7 cellular contexts compared by ENCODE assay signal in genomic region chr6:167827062-167827587, GRCh38. TPM values are rescaled to one million over a fixed set of nuclear protein-coding genes. Genes with fewer than 3 reads are reported as not detected.
DNase-seq lines count a peak whose midpoint lies in the region; ATAC-seq, FAIRE-seq and TF ChIP-seq lines count a peak whose summit lies in the region.

No MANE protein-coding gene starts in this region.

- peaks cover 3% of the 10 kb centered on the region for H3K36me3 Mint-ChIP-seq in activated T-cell treated with anti-CD3 and anti-CD28 coated beads, Interleukin-2, amount 50 U/mL, for 24 hours (ENCODE audit: low read depth)

- H3K4me3 ChIP-seq in iPS-15b (ENCODE audit: low read depth, low read length) (peak overlapping the region; percentile 37), stomach (peak overlapping the region; percentile 68 to 88 (median 80))

- DNase-seq in GM12891 (ENCODE audit: insufficient read length, low spot score), result peak; percentile 49
- DNase-seq in activated T-cell treated with anti-CD3 and anti-CD28 coated beads, Interleukin-2, amount 50 U/mL, for 24 hours, result peak; percentile 56
- peak; percentile 44 for DNase-seq in stomach
- DNase-seq in H4 (ENCODE audit: low spot score), result no peak

- H3K27me3 ChIP-seq in iPS-15b (ENCODE audit: control insufficient read depth, insufficient read depth, low read length) (no peaks in the 10 kb centered on the region), stomach (peaks cover 0 to 13% (median 0%) of the 10 kb centered on the region in 3 donors)

- ATAC-seq in GM21360 (IDR thresholded peaks at IDR 0.05; ENCODE audit: unreplicated experiment), result peak; percentile 39
- peak; percentile 23 for ATAC-seq in HG03460 (IDR thresholded peaks at IDR 0.05; ENCODE audit: unreplicated experiment)

- H3K27me3 Mint-ChIP-seq in activated T-cell treated with anti-CD3 and anti-CD28 coated beads, Interleukin-2, amount 50 U/mL, for 24 hours, result peaks cover 77% of the 10 kb centered on the region

- FAIRE-seq in GM12891 (lab: Jason Lieb, UNC), result no peak

- 0 to 1% (median 0%) methylated on average over 11 to 74 of the region's 77 CpGs for WGBS in stomach, 5 donors

- peaks cover 36% of the 10 kb centered on the region for H3K4me1 Mint-ChIP-seq in activated T-cell treated with anti-CD3 and anti-CD28 coated beads, Interleukin-2, amount 50 U/mL, for 24 hours (ENCODE audit: low read depth)

- TF ChIP-seq CTCF in stomach (IDR thresholded peaks at IDR 0.05), result no peak

- H3K36me3 ChIP-seq in iPS-15b (ENCODE audit: control insufficient read depth, insufficient read depth, low read length) (no peaks in the 10 kb centered on the region), stomach (no peaks in the 10 kb centered on the region)

- peak overlapping the region; percentile 85 to 91 (median 88) for H3K27ac ChIP-seq in stomach

- H3K27ac Mint-ChIP-seq in activated T-cell treated with anti-CD3 and anti-CD28 coated beads, Interleukin-2, amount 50 U/mL, for 24 hours, result no peak overlapping the region

- H3K9me3 ChIP-seq in iPS-15b (ENCODE audit: control insufficient read depth, insufficient read depth, low read length), result no peaks in the 10 kb centered on the region
- H3K9me3 ChIP-seq in stomach, result no peaks in the 10 kb centered on the region

- no peak for TF ChIP-seq POLR2A in GM12891 (IDR thresholded peaks at IDR 0.05; ENCODE audit: low read depth, low read length)
- TF ChIP-seq POLR2A in stomach (IDR thresholded peaks at IDR 0.05), result no peak

- H3K9ac ChIP-seq in iPS-15b (ENCODE audit: low read depth, low read length), result no peak overlapping the region

- peak overlapping the region; percentile 80 for H3K4me3 Mint-ChIP-seq in activated T-cell treated with anti-CD3 and anti-CD28 coated beads, Interleukin-2, amount 50 U/mL, for 24 hours

- intact Hi-C loops in stomach (cut with DNase I; ENCODE audit: low total_unique reads), result no loop called here

- TF ChIP-seq EP300 in stomach (IDR thresholded peaks at IDR 0.05), result no peak

- peaks cover 15% of the 10 kb centered on the region for H3K4me1 ChIP-seq in iPS-15b (ENCODE audit: control insufficient read depth, insufficient read depth, low read length)
- H3K4me1 ChIP-seq in stomach, result peaks cover 8 to 64% (median 41%) of the 10 kb centered on the region in 4 donors

- no peaks in the 10 kb centered on the region for H3K9me3 Mint-ChIP-seq in activated T-cell treated with anti-CD3 and anti-CD28 coated beads, Interleukin-2, amount 50 U/mL, for 24 hours

TF ChIP-seq in GM12891, 5 proteins besides CTCF, POLR2A, EP300 and RAD21:
- TF ChIP-seq TAF1 (IDR thresholded peaks at IDR 0.05; ENCODE audit: low read depth, low read length) (no peak), PAX5 (IDR thresholded peaks at IDR 0.05; ENCODE audit: insufficient read depth, low read length, severe bottlenecking) (no peak), SPI1 (IDR thresholded peaks at IDR 0.05; ENCODE audit: low read depth, low read length) (no peak), POLR2AphosphoS5 (IDR thresholded peaks at IDR 0.05; ENCODE audit: low read depth, low read length) (no peak), POU2F2 (IDR thresholded peaks at IDR 0.05; ENCODE audit: low read depth, low read length) (no peak)

RNA-seq across cellular contexts. Expression of gene AFDN, which starts 0.4 kb away (rescaled TPM):
- 26.3 TPM for polyA plus RNA-seq in GM12891 (2012; ENCODE audit: low read depth, missing spikeins)
- total RNA-seq in stomach, result 100 to 1,000 TPM in 4 of 5 donors, 10 to 100 TPM in 1; 95.1 to 521 (median 203) TPM
- polyA plus RNA-seq in stomach, result 10 to 100 TPM; 24.8 to 34.7 (median 25.7) TPM
- 11.4 and 13.5 TPM in 2 replicates for total RNA-seq in H4 (2014; rRNA removed; shearing (Covaris generic))
